In the genomic region with DNA sequence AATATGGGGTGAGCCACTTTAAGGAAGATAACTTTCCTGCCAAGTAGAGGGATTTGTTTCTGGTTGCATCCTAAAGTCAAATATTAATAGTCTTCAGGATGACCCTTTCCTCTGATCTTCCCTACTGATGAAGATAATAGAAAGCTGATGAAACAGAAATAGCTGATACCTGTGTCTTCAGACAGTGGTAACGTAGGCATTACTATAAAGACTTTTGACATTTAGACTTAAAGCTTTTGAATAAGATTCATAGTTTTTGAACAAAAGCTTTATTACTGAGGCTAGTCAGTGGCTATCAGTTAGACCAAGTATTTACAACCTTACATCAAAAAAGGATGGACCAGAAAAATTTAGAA, we compare ENCODE assay signal across 11 cellular contexts. TPM values are rescaled to one million over a fixed set of nuclear protein-coding genes. Genes with fewer than 3 reads are reported as not detected.
DNase-seq lines count a peak whose midpoint lies in the region; ATAC-seq, FAIRE-seq and TF ChIP-seq lines count a peak whose summit lies in the region.
"Had no signal": no experiment of that assay in that cellular context is flagged by ENCODE, and none has a peak within 500 bp of the region (broad histone marks: within the 10 kb centered on the region; RNA-seq: fewer than 3 reads in every experiment).

No MANE protein-coding gene starts in this region.

- no peak for FAIRE-seq in kidney (lab: Jason Lieb, UNC)
- FAIRE-seq: A204.1 had no signal

- H3K4me3 Mint-ChIP-seq in T-helper 1 cell treated with Interleukin-12 subunit alpha and Interleukin-12 subunit beta and Interleukin-4 antibody, amounts not matched to agents 30 μg/mL and 1 μg/mL, for 36 hours: peak overlapping the region; percentile 95

- intact Hi-C loops in kidney (cut with DNase I): no loop called here
- intact Hi-C loops in stomach (cut with DNase I; ENCODE audit: low total_unique reads): loop anchor here (10.0 kb wide), 1 partner anchor 264 kb away; no protein-coding TSS in a partner anchor

- DNase-seq in T-helper 1 cell: no peak
- no peak for DNase-seq in adipocyte (ENCODE audit: low read depth)
- DNase-seq in kidney: no peak
- no peak for DNase-seq in stomach
- no peak for DNase-seq in NK-92 treated with Interleukin-12 subunit alpha and Interleukin-12 subunit beta, amount 100 ng/mL, for 24 hours (lab: John Stamatoyannopoulos, UW)
- DNase-seq in NCI-H1930 (lab: John Stamatoyannopoulos, UW): no peak
- DNase-seq: activated naive CD4-positive, alpha-beta T cell treated with anti-CD3 and anti-CD28 coated beads, Interleukin-2, amount 50 U/mL, for 16 hours had no signal

- no peaks in the 10 kb centered on the region for H3K9me3 Mint-ChIP-seq in T-helper 1 cell treated with Interleukin-12 subunit alpha and Interleukin-12 subunit beta and Interleukin-4 antibody, amounts not matched to agents 30 μg/mL and 1 μg/mL, for 36 hours
- H3K9me3 Mint-ChIP-seq: memory B cell had no signal

- H3K4me1 Mint-ChIP-seq in T-helper 1 cell treated with Interleukin-12 subunit alpha and Interleukin-12 subunit beta and Interleukin-4 antibody, amounts not matched to agents 30 μg/mL and 1 μg/mL, for 36 hours (ENCODE audit: low read depth): peaks cover 52% of the 10 kb centered on the region

- peaks cover 4% of the 10 kb centered on the region for H3K36me3 ChIP-seq in adipocyte (ENCODE audit: control insufficient read depth, insufficient read depth, low read length, severe bottlenecking)
- H3K36me3 ChIP-seq in kidney (ENCODE audit: control insufficient read depth in 1 of 2, insufficient read depth in 2 of 2, low read length in 2 of 2): no peaks in the 10 kb centered on the region
- no peaks in the 10 kb centered on the region for H3K36me3 ChIP-seq in stomach

- H3K27ac Mint-ChIP-seq in T-helper 1 cell treated with Interleukin-12 subunit alpha and Interleukin-12 subunit beta and Interleukin-4 antibody, amounts not matched to agents 30 μg/mL and 1 μg/mL, for 36 hours: peak overlapping the region; percentile 67

- ATAC-seq in GM21528 (IDR thresholded peaks at IDR 0.05; ENCODE audit: low FRiP score, unreplicated experiment): no peak

- H3K9me3 ChIP-seq in adipocyte (ENCODE audit: control insufficient read depth, low read length): no peaks in the 10 kb centered on the region
- no peaks in the 10 kb centered on the region for H3K9me3 ChIP-seq in kidney (ENCODE audit: control insufficient read depth in 1 of 2, low read length in 2 of 2)
- no peaks in the 10 kb centered on the region for H3K9me3 ChIP-seq in stomach

- TF ChIP-seq CTCF in kidney (IDR thresholded peaks at IDR 0.05; ENCODE audit: borderline replicate concordance, extremely low read depth, insufficient read depth) (no peak), stomach (IDR thresholded peaks at IDR 0.05) (no peak)

- H3K4me3 ChIP-seq in adipocyte (ENCODE audit: low read length): peak overlapping the region; percentile 92
- H3K4me3 ChIP-seq in kidney (ENCODE audit: low read length in 2 of 2): peak overlapping the region; percentile 85 to 93
- peak overlapping the region; percentile 54 to 67 (median 58) for H3K4me3 ChIP-seq in stomach

- peaks cover 20% of the 10 kb centered on the region for H3K36me3 Mint-ChIP-seq in T-helper 1 cell treated with Interleukin-12 subunit alpha and Interleukin-12 subunit beta and Interleukin-4 antibody, amounts not matched to agents 30 μg/mL and 1 μg/mL, for 36 hours (ENCODE audit: low read depth)

- H3K9ac ChIP-seq in adipocyte (ENCODE audit: low read length): peak overlapping the region; percentile 87
- peak overlapping the region; percentile 75 to 99 for H3K9ac ChIP-seq in kidney (ENCODE audit: low read length in 2 of 2)

- no peaks in the 10 kb centered on the region for H3K27me3 Mint-ChIP-seq in T-helper 1 cell treated with Interleukin-12 subunit alpha and Interleukin-12 subunit beta and Interleukin-4 antibody, amounts not matched to agents 30 μg/mL and 1 μg/mL, for 36 hours (ENCODE audit: low read depth)
- H3K27me3 Mint-ChIP-seq: memory B cell had no signal

- WGBS in stomach, 5 donors: 24 to 50% (median 39%) methylated on average over 1 of the region's 1 CpG

- H3K4me1 ChIP-seq in adipocyte (ENCODE audit: control insufficient read depth, insufficient read depth, low read length) (peaks cover 45% of the 10 kb centered on the region), kidney (ENCODE audit: control insufficient read depth in 1 of 2, insufficient read depth in 1 of 2, low read depth in 1 of 2, low read length in 2 of 2) (peaks cover 9 to 28% of the 10 kb centered on the region in 2 donors), stomach (peaks cover 3 to 52% (median 27%) of the 10 kb centered on the region in 4 donors)

- peak overlapping the region; percentile 89 to 92 for H3K27ac ChIP-seq in kidney (ENCODE audit: low read depth in 2 of 2, low read length in 2 of 2)
- peak overlapping the region in 4 of 5 donors; percentile 87 to 93 (median 91) for H3K27ac ChIP-seq in stomach

- no peak for TF ChIP-seq EP300 in stomach (IDR thresholded peaks at IDR 0.05)

- H3K27me3 ChIP-seq in adipocyte (replicated peaks; ENCODE audit: control insufficient read depth, insufficient read depth, low read length): no peaks in the 10 kb centered on the region
- no peaks in the 10 kb centered on the region for H3K27me3 ChIP-seq in stomach

- no peak for TF ChIP-seq POLR2A in stomach (IDR thresholded peaks at IDR 0.05)

RNA-seq across cellular contexts. Expression of a gene that starts 1.4 kb away (rescaled TPM):
- total RNA-seq in kidney (101 TPM), stomach (10 to 100 TPM; 11.3 to 97.9 (median 48.2) TPM)
- polyA plus RNA-seq in kidney (ENCODE audit: insufficient read depth, low read depth, low replicate concordance) (19.2 TPM), stomach (10 to 100 TPM in 1 of 3 donors, 1 to 10 TPM in 2; 4.2 to 19.6 (median 9.2) TPM)
